In genomic region chr7:116426428-116427156, GRCh38 we compare ENCODE assay signal across 2 cellular contexts.
A peak's percentile ranks its signal among the peaks of the same experiment; 100 is the strongest.
TF ChIP-seq lines count a peak whose summit lies in the region.

No MANE protein-coding gene starts in this region.

TF ChIP-seq in HEK293, 187 proteins besides CTCF, POLR2A, EP300 and RAD21 (continued from another document and continues in another):
- TF ChIP-seq INSM2 (tag by site-specific recombination; IDR thresholded peaks at IDR 0.05): peak; percentile 95
- TF ChIP-seq SETDB1 (IDR thresholded peaks at IDR 0.05; ENCODE audit: insufficient read length, low read length): no peak
- no peak for TF ChIP-seq ZNF555 (tag by site-specific recombination; conservative IDR thresholded peaks at IDR 0.05)
- peak; percentile 67 for TF ChIP-seq GLIS1 (tag by site-specific recombination; IDR thresholded peaks at IDR 0.05)
- TF ChIP-seq ZNF274 (IDR thresholded peaks at IDR 0.05; ENCODE audit: low read length): no peak
- TF ChIP-seq ZNF274 (tag by site-specific recombination; IDR thresholded peaks at IDR 0.05; ENCODE audit: borderline replicate concordance): no peak
- no peak; the same call in 1 of the 2 replicates for TF ChIP-seq ZNF549 (tag by site-specific recombination; IDR thresholded peaks at IDR 0.05)
- TF ChIP-seq ZNF362 (tag by site-specific recombination; IDR thresholded peaks at IDR 0.05): peak; percentile 94
- TF ChIP-seq ZNF398 (tag by site-specific recombination; IDR thresholded peaks at IDR 0.05): peak; percentile 39; the same call in 1 of the 2 replicates
- peak; percentile 90 for TF ChIP-seq KLF8 (tag by site-specific recombination; IDR thresholded peaks at IDR 0.05)
- no peak for TF ChIP-seq ZNF704 (tag by site-specific recombination; IDR thresholded peaks at IDR 0.05)
- no peak for TF ChIP-seq ZNF791 (tag by site-specific recombination; IDR thresholded peaks at IDR 0.05)
- TF ChIP-seq ZBTB11 (tag by site-specific recombination; conservative IDR thresholded peaks at IDR 0.05; ENCODE audit: low read depth): no peak
- TF ChIP-seq ZNF266 (tag by site-specific recombination; IDR thresholded peaks at IDR 0.05; ENCODE audit: low read depth): no peak

TF ChIP-seq in SK-N-SH, 30 proteins besides CTCF, POLR2A, EP300 and RAD21 (continued from another document):
- TF ChIP-seq SIN3A (IDR thresholded peaks at IDR 0.05; ENCODE audit: borderline replicate concordance, low read depth, low read length) (peak; percentile 20; the same call in 1 of the 2 replicates), CHD2 (IDR thresholded peaks at IDR 0.05; ENCODE audit: low read length, partially characterized antibody) (no peak), USF1 (IDR thresholded peaks at IDR 0.05; ENCODE audit: borderline replicate concordance, low read depth) (no peak), MEF2A (IDR thresholded peaks at IDR 0.05; ENCODE audit: borderline replicate concordance, low read depth) (peak; percentile 58; the same call in 1 of the 2 replicates), ELF1 (IDR thresholded peaks at IDR 0.05) (peak; percentile 27; the same call in 1 of the 2 replicates), IRF3 (IDR thresholded peaks at IDR 0.05; ENCODE audit: low read depth, low read length) (no peak), POLR2AphosphoS5 (IDR thresholded peaks at IDR 0.05; ENCODE audit: low read depth, low read length) (peak; percentile 57; the same call in 1 of the 2 replicates), FOXM1 (IDR thresholded peaks at IDR 0.05; ENCODE audit: low read depth) (peak; percentile 86), YY1 (IDR thresholded peaks at IDR 0.05; ENCODE audit: low read depth) (peak; percentile 66; the same call in 1 of the 2 replicates), REST (IDR thresholded peaks at IDR 0.05; ENCODE audit: low read depth, low read length) (no peak), FOSL2 (IDR thresholded peaks at IDR 0.05; ENCODE audit: borderline replicate concordance, low read depth) (peak; percentile 95), MAX (IDR thresholded peaks at IDR 0.05; ENCODE audit: low read depth) (peak; percentile 33; the same call in 1 of the 2 replicates), EZH2phosphoT487 (IDR thresholded peaks at IDR 0.05; ENCODE audit: borderline replicate concordance, low read depth) (no peak), GATA2 (CRISPR knock-in tag; IDR thresholded peaks at IDR 0.05) (no peak), TEAD4 (IDR thresholded peaks at IDR 0.05; ENCODE audit: borderline replicate concordance, insufficient read depth) (peak; percentile 96), RCOR1 (IDR thresholded peaks at IDR 0.05; ENCODE audit: low read length) (no peak), TAF1 (IDR thresholded peaks at IDR 0.05; ENCODE audit: borderline replicate concordance, low read depth, low read length) (no peak), ZBTB33 (IDR thresholded peaks at IDR 0.05; ENCODE audit: borderline replicate concordance, low read depth) (peak; percentile 65; the same call in 1 of the 2 replicates)
